Comparison of ENCODE assay signal across 17 cellular contexts in genomic region chr9:131447148-131447547, GRCh38. TPM values are rescaled to one million over a fixed set of nuclear protein-coding genes. Genes with fewer than 3 reads are reported as not detected.
DNase-seq lines count a peak whose midpoint lies in the region; ATAC-seq, FAIRE-seq and TF ChIP-seq lines count a peak whose summit lies in the region.
"Had no signal": no experiment of that assay in that cellular context is flagged by ENCODE, and none has a peak within 500 bp of the region (broad histone marks: within the 10 kb centered on the region; RNA-seq: fewer than 3 reads in every experiment).

No MANE protein-coding gene starts in this region.

- no peaks in the 10 kb centered on the region for H3K9me3 Mint-ChIP-seq in natural killer cell
- H3K9me3 Mint-ChIP-seq in natural killer cell treated with Interleukin-12 subunit alpha and Interleukin-12 subunit beta and Interleukin-15 and Interleukin-18, amount 100 ng/mL, for 72 hours, result no peaks in the 10 kb centered on the region

- no peaks in the 10 kb centered on the region for H3K27me3 Mint-ChIP-seq in natural killer cell (ENCODE audit: low read depth in 2 of 2)
- no peaks in the 10 kb centered on the region for H3K27me3 Mint-ChIP-seq in natural killer cell treated with Interleukin-12 subunit alpha and Interleukin-12 subunit beta and Interleukin-15 and Interleukin-18, amount 100 ng/mL, for 72 hours

- H2AFZ ChIP-seq in K562 (ENCODE audit: low read depth, low read length), result no peak overlapping the region

- H3K9ac ChIP-seq in K562 (ENCODE audit: insufficient read depth in 1 of 2, low read depth in 2 of 2, low read length in 2 of 2), result no peak overlapping the region

- H3K36me3 Mint-ChIP-seq in natural killer cell, result peaks cover 21% of the 10 kb centered on the region
- peaks cover 14% of the 10 kb centered on the region for H3K36me3 Mint-ChIP-seq in natural killer cell treated with Interleukin-12 subunit alpha and Interleukin-12 subunit beta and Interleukin-15 and Interleukin-18, amount 100 ng/mL, for 72 hours

- peaks cover 86% of the 10 kb centered on the region for H3K36me3 ChIP-seq in K562 (ENCODE audit: control insufficient read depth, insufficient read depth, low read length)

- H4K20me1 ChIP-seq in K562 (replicated peaks; ENCODE audit: control insufficient read depth, insufficient read depth, low read length), result no peaks in the 10 kb centered on the region; the same call in none of the 2 replicates

- TF ChIP-seq EP300 in K562 (IDR thresholded peaks at IDR 0.05; ENCODE audit: low read length), result no peak

- H3K27ac Mint-ChIP-seq in natural killer cell, result peak overlapping the region; percentile 31 to 60
- peak overlapping the region in 1 of 2 donors; percentile 23 for H3K27ac Mint-ChIP-seq in natural killer cell treated with Interleukin-12 subunit alpha and Interleukin-12 subunit beta and Interleukin-15 and Interleukin-18, amount 100 ng/mL, for 72 hours

- BruUV-seq in K562 (replicated peaks; lab: Mats Ljungman, UMichigan), result TSS peak; percentile 7

- POLR2A ChIA-PET in K562 (lab: Yijun Ruan, JAX), result interaction anchor here (0.6 to 1.0 kb wide), 3 partner anchors 10 to 296 kb away, joined by 3 read pairs; no protein-coding TSS in a partner anchor

- intact Hi-C loops in natural killer cell (cut with micrococcal nuclease), result no loop called here
- intact Hi-C loops in K562 (cut with micrococcal nuclease), result no loop called here

- TF ChIP-seq CTCF in natural killer cell (IDR thresholded peaks at IDR 0.05), result no peak
- no peak for TF ChIP-seq CTCF in K562 (IDR thresholded peaks at IDR 0.05 in 2 of 3, conservative IDR thresholded peaks at IDR 0.05 in 1 of 3; ENCODE audit: insufficient read depth in 2 of 3, low read depth in 1 of 3, low read length in 3 of 3)
- no peak for TF ChIP-seq CTCF in GM13976 (IDR thresholded peaks at IDR 0.05; ENCODE audit: borderline replicate concordance, control extremely low read depth, extremely low read depth, insufficient read depth, missing control alignments)

- H3K9me1 ChIP-seq in K562 (ENCODE audit: control insufficient read depth, insufficient read depth, low read length), result no peaks in the 10 kb centered on the region

- no peak for ATAC-seq in natural killer cell
- no peak for ATAC-seq in natural killer cell treated with Interleukin-12 subunit alpha and Interleukin-12 subunit beta and Interleukin-15 and Interleukin-18, amount 100 ng/mL, for 72 hours
- ATAC-seq in K562, result no peak
- ATAC-seq in left lobe of liver, result peak; percentile 27

- H3K4me1 Mint-ChIP-seq in natural killer cell, result peaks cover 10 to 26% of the 10 kb centered on the region in 2 donors
- peaks cover 12 to 16% of the 10 kb centered on the region in 2 donors for H3K4me1 Mint-ChIP-seq in natural killer cell treated with Interleukin-12 subunit alpha and Interleukin-12 subunit beta and Interleukin-15 and Interleukin-18, amount 100 ng/mL, for 72 hours (ENCODE audit: low read depth in 2 of 2)

- no peak overlapping the region for H3K4me3 ChIP-seq in K562

- H3K27ac ChIP-seq in K562 (ENCODE audit: extremely low read depth, low read depth, low read length), result no peak overlapping the region
- H3K27ac ChIP-seq: neutrophil, VCaP had no signal

- no peaks in the 10 kb centered on the region for H3K9me3 ChIP-seq in K562 (replicated peaks; ENCODE audit: control insufficient read depth, insufficient read depth, low read depth, low read length)
- H3K9me3 ChIP-seq: BE2C, neutrophil had no signal

- peaks cover 7% of the 10 kb centered on the region; the same call in 1 of the 3 replicates for H3K79me2 ChIP-seq in K562 (ENCODE audit: control insufficient read depth, insufficient read depth, low read length)

- TF ChIP-seq POLR2A in K562 (conservative IDR thresholded peaks at IDR 0.05), result no peak

- no peaks in the 10 kb centered on the region for H3K4me1 ChIP-seq in K562 (replicated peaks in 1 of 2; ENCODE audit: control insufficient read depth in 2 of 2, insufficient read depth in 2 of 2, low read length in 2 of 2)
- H3K4me1 ChIP-seq: BE2C had no signal

- CTCF ChIA-PET in K562 (lab: Yijun Ruan, JAX; ENCODE audit: low intra/inter-chr PET ratio), result no interaction called here

- WGBS in K562 (ENCODE audit: insufficient coverage, low coverage, missing lambda C conversion rate), result 86% methylated on average over 8 of the region's 8 CpGs

- DNase-seq in natural killer cell (no peak), K562 (ENCODE audit: extremely low read depth in 1 of 4, low spot score in 3 of 4) (no peak), left lobe of liver (ENCODE audit: low spot score) (no peak), GM13976 (ENCODE audit: low spot score) (no peak), dermis blood vessel endothelial cell (no peak), NCI-H345 treated with DMSO at 0.1 percent for 48 hours (lab: John Stamatoyannopoulos, UW; ENCODE audit: unreplicated experiment) (no peak)
- DNase-seq in natural killer cell treated with Interleukin-12 subunit alpha and Interleukin-12 subunit beta and Interleukin-15 and Interleukin-18, amount 100 ng/mL, for 72 hours (ENCODE audit: low spot score), result no peak
- no peak for DNase-seq in stimulated activated CD4-positive, alpha-beta T cell treated with anti-CD3 and anti-CD28 coated beads, Interleukin-4, amount 100 ng/mL, for 1 hour
- DNase-seq: BE2C, islet precursor cell, NCI-H1417 treated with DMSO at 0.1 percent for 48 hours, NCI-H69, SHP77 treated with DMSO at 0.1 percent for 48 hours had no signal

- no peak overlapping the region for H3K4me3 Mint-ChIP-seq in natural killer cell
- H3K4me3 Mint-ChIP-seq in natural killer cell treated with Interleukin-12 subunit alpha and Interleukin-12 subunit beta and Interleukin-15 and Interleukin-18, amount 100 ng/mL, for 72 hours, result no peak overlapping the region

- no peak overlapping the region for H3K4me2 ChIP-seq in K562 (ENCODE audit: insufficient read depth, low read length)

- no peak for FAIRE-seq in K562 (lab: Jason Lieb, UNC)
- FAIRE-seq: G401.6, GM18507 had no signal

- TF ChIP-seq RAD21 in K562 (CRISPR knock-in tag; conservative IDR thresholded peaks at IDR 0.05 in 1 of 2, IDR thresholded peaks at IDR 0.05 in 1 of 2), result no peak

- in situ Hi-C loops in K562 (cut with MboI) (no loop called here), GM13976 (cut with MboI; ENCODE audit: low sequenced_read_pairs, unreplicated experiment) (no loop called here)

- no peaks in the 10 kb centered on the region for H3K27me3 ChIP-seq in K562 (ENCODE audit: control insufficient read depth in 2 of 2, insufficient read depth in 2 of 2, low read length in 2 of 2)
- H3K27me3 ChIP-seq: BE2C, neutrophil had no signal

TF ChIP-seq in K562, 482 proteins besides CTCF, POLR2A, EP300 and RAD21 (continues in another document):
- TF ChIP-seq ZNF431 (CRISPR knock-in tag; IDR thresholded peaks at IDR 0.05) (no peak), SNRNP70 (optimal IDR thresholded peaks at IDR 0.05; ENCODE audit: low read depth, low read length) (no peak), NFE2 (IDR thresholded peaks at IDR 0.05; ENCODE audit: low read depth) (no peak), KHSRP (IDR thresholded peaks at IDR 0.05) (no peak), OTX1 (CRISPR knock-in tag; IDR thresholded peaks at IDR 0.05) (no peak)

RNA-seq across cellular contexts. Expression of gene PRRC2B, which starts 53.3 kb away (rescaled TPM):
- total RNA-seq in natural killer cell (100 to 1,000 TPM; 249 to 275 (median 274) TPM), K562 (2014; rRNA removed) (30.9 and 31.7 TPM in 2 replicates), K562 (2014; rRNA removed; fragmentation: Illumina TruSeq; extraction: Trizol) (31.7 and 32.1 TPM in 2 replicates), K562 (2015; rRNA removed; fragmentation: Illumina TruSeq; extraction: Trizol) (24.6 and 24.7 TPM in 2 replicates), K562 (2021) (125 and 126 TPM in 2 replicates), left lobe of liver (80.7 TPM), dermis blood vessel endothelial cell (63.8 and 110 TPM in 2 replicates)
- 100 to 1,000 TPM; 122 to 246 TPM for total RNA-seq in natural killer cell treated with Interleukin-12 subunit alpha and Interleukin-12 subunit beta and Interleukin-15 and Interleukin-18, amount 100 ng/mL, for 72 hours
- 283 and 387 TPM in 2 replicates for total RNA-seq in K562 (2011; cell fraction: chromatin; rRNA removed; ENCODE audit: low replicate concordance)
- 121 and 133 TPM in 2 replicates for total RNA-seq in K562 (2011; cell fraction: nucleolus; rRNA removed)
- 150 and 188 TPM in 2 replicates for total RNA-seq in K562 (2011; cell fraction: nucleoplasm; rRNA removed)
- polyA plus RNA-seq in K562 (2011; rRNA removed) (20.1 and 25.4 TPM in 2 replicates), K562 (2014; fragmentation: Illumina TruSeq; extraction: Trizol) (51.4 and 64.0 TPM in 2 replicates), K562 (2014; fragmentation: Nextera tagmentation; extraction: Ambion mirVana) (under 1 TPM; 0.34 to 0.77 TPM), K562 (2014; rRNA removed) (33.7 and 37.5 TPM in 2 replicates)
- 16.5 and 20.1 TPM in 2 replicates for polyA plus RNA-seq in K562 (2011; cell fraction: cytosol; rRNA removed)
- polyA plus RNA-seq in K562 (2011; cell fraction: nucleus; rRNA removed), result 66.4 and 83.2 TPM in 2 replicates
- 56.0 and 68.0 TPM in 2 replicates for polyA plus RNA-seq in K562 (2012)
- polyA minus RNA-seq in K562 (2011; rRNA and poly(A)+ RNA removed), result 49.8 and 53.3 TPM in 2 replicates
- polyA minus RNA-seq in K562 (2011; cell fraction: cytosol; rRNA and poly(A)+ RNA removed), result 36.5 and 47.7 TPM in 2 replicates
- polyA minus RNA-seq in K562 (2011; cell fraction: nucleus; rRNA and poly(A)+ RNA removed), result 26.8 and 39.9 TPM in 2 replicates

RNA-seq across cellular contexts. Expression of gene POMT1, which starts 55.6 kb away (rescaled TPM):
- total RNA-seq in natural killer cell, result 10 to 100 TPM; 35.5 to 38.8 (median 36.3) TPM
- total RNA-seq in natural killer cell treated with Interleukin-12 subunit alpha and Interleukin-12 subunit beta and Interleukin-15 and Interleukin-18, amount 100 ng/mL, for 72 hours, result 10 to 100 TPM; 30.5 to 53.4 TPM
- 98.5 and 154 TPM in 2 replicates for total RNA-seq in K562 (2011; cell fraction: chromatin; rRNA removed; ENCODE audit: low replicate concordance)
- total RNA-seq in K562 (2011; cell fraction: nucleolus; rRNA removed), result 72.6 and 96.6 TPM in 2 replicates
- total RNA-seq in K562 (2011; cell fraction: nucleoplasm; rRNA removed), result 78.2 and 78.3 TPM in 2 replicates
- 14.6 and 21.3 TPM in 2 replicates for total RNA-seq in K562 (2014; rRNA removed)
- 8.6 TPM in 2 replicates for total RNA-seq in K562 (2014; rRNA removed; fragmentation: Illumina TruSeq; extraction: Trizol)
- total RNA-seq in K562 (2015; rRNA removed; fragmentation: Illumina TruSeq; extraction: Trizol), result 15.6 and 15.7 TPM in 2 replicates
- 23.4 and 23.5 TPM in 2 replicates for total RNA-seq in K562 (2021)
- 15.3 and 21.6 TPM in 2 replicates for polyA plus RNA-seq in K562 (2011; rRNA removed)
- polyA plus RNA-seq in K562 (2011; cell fraction: cytosol; rRNA removed), result 16.0 and 17.4 TPM in 2 replicates
- 117 and 121 TPM in 2 replicates for polyA plus RNA-seq in K562 (2011; cell fraction: nucleus; rRNA removed)
- polyA plus RNA-seq in K562 (2012), result 22.0 and 30.6 TPM in 2 replicates
- polyA plus RNA-seq in K562 (2014; fragmentation: Illumina TruSeq; extraction: Trizol), result 13.7 and 15.3 TPM in 2 replicates
- 1 to 10 TPM; 1.8 to 2.1 TPM for polyA plus RNA-seq in K562 (2014; fragmentation: Nextera tagmentation; extraction: Ambion mirVana)
- 15.4 and 18.2 TPM in 2 replicates for polyA plus RNA-seq in K562 (2014; rRNA removed)
- 9.2 and 14.3 TPM in 2 replicates for polyA minus RNA-seq in K562 (2011; rRNA and poly(A)+ RNA removed)
- polyA minus RNA-seq in K562 (2011; cell fraction: cytosol; rRNA and poly(A)+ RNA removed), result 6.6 and 8.9 TPM in 2 replicates
- polyA minus RNA-seq in K562 (2011; cell fraction: nucleus; rRNA and poly(A)+ RNA removed), result 11.7 and 17.9 TPM in 2 replicates
- total RNA-seq in left lobe of liver, result 14.4 TPM
- 26.2 and 34.8 TPM in 2 replicates for total RNA-seq in dermis blood vessel endothelial cell
